ENCODE assay signal across 21 cellular contexts in the genomic region with DNA sequence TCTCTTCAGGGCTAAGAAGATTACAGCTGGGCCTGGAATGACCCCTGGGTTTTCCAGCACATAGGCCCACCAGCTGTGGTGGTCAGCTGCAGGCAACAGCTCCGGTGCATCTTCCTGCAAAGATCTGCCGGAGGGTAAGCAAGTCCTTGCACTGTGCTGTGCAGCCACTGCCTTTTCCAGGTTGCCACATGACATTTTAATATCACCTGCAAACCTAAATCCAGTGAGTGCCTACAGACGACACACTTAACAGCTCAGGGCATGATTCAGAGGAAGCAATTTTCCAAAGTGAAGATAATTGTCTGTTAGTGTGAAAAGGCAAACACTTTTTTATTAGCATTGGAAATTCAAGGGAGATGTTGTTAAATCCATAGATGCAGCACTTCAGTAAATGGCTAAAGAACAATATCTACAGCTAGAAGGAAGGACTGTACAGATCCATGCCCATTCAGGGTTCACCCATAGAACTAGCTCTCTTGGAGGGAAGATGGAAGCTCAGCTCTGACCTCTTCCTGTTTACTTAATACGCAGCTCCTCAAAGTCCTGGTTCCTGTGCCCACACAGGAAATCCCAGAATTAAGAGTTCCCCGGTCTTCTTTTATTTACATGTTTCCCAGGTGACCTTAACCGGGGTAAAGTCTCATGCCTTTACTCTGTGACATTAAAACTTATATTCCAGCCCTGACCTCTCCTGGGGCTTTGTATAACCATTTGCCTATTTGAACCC. TPM values are rescaled to one million over a fixed set of nuclear protein-coding genes. Genes with fewer than 3 reads are reported as not detected.
DNase-seq lines count a peak whose midpoint lies in the region; FAIRE-seq and TF ChIP-seq lines count a peak whose summit lies in the region.
"Had no signal": no experiment of that assay in that cellular context is flagged by ENCODE, and none has a peak within 500 bp of the region (broad histone marks: within the 10 kb centered on the region; RNA-seq: fewer than 3 reads in every experiment).

No MANE protein-coding gene starts in this region.

- H3K4me3 Mint-ChIP-seq in CD14-positive monocyte, result peak overlapping the region in 1 of 2 donors; percentile 69
- no peak overlapping the region for H3K4me3 Mint-ChIP-seq in activated T-cell treated with anti-CD3 and anti-CD28 coated beads, Interleukin-2, amount 50 U/mL, for 24 hours
- H3K4me3 Mint-ChIP-seq: activated CD4-positive, alpha-beta T cell treated with anti-CD3 and anti-CD28 coated beads for 36 hours; CD8-positive, alpha-beta memory T cell; endodermal cell; natural killer cell treated with Interleukin-12 subunit alpha and Interleukin-12 subunit beta and Interleukin-15 and Interleukin-18, amount 100 ng/mL, for 72 hours had no signal

- H3K36me3 ChIP-seq in sigmoid colon (no peaks in the 10 kb centered on the region), kidney (ENCODE audit: control insufficient read depth in 1 of 2, insufficient read depth in 2 of 2, low read length in 2 of 2) (no peaks in the 10 kb centered on the region)
- H3K36me3 ChIP-seq: SJSA1, vagina had no signal

- peaks cover 23% of the 10 kb centered on the region for H3K4me1 Mint-ChIP-seq in CD14-positive monocyte
- H3K4me1 Mint-ChIP-seq in activated T-cell treated with anti-CD3 and anti-CD28 coated beads, Interleukin-2, amount 50 U/mL, for 24 hours (ENCODE audit: low read depth), result peaks cover 15% of the 10 kb centered on the region
- H3K4me1 Mint-ChIP-seq: endodermal cell had no signal

- TF ChIP-seq POLR2A in sigmoid colon (IDR thresholded peaks at IDR 0.05), result no peak

- no peak for TF ChIP-seq EP300 in sigmoid colon (IDR thresholded peaks at IDR 0.05)

- H3K27me3 ChIP-seq in sigmoid colon, result no peaks in the 10 kb centered on the region
- H3K27me3 ChIP-seq: SJSA1, vagina had no signal

- TF ChIP-seq CTCF in CD14-positive monocyte (IDR thresholded peaks at IDR 0.05), result no peak
- TF ChIP-seq CTCF in sigmoid colon (IDR thresholded peaks at IDR 0.05), result no peak
- no peak for TF ChIP-seq CTCF in kidney (IDR thresholded peaks at IDR 0.05; ENCODE audit: borderline replicate concordance, extremely low read depth, insufficient read depth)

- no peak overlapping the region for H3K27ac ChIP-seq in sigmoid colon
- no peak overlapping the region for H3K27ac ChIP-seq in kidney (ENCODE audit: low read depth in 2 of 2, low read length in 2 of 2)
- H3K27ac ChIP-seq: SJSA1, vagina had no signal

- H3K27me3 Mint-ChIP-seq in CD14-positive monocyte (ENCODE audit: low read depth in 3 of 3), result peaks cover 0 to 5% (median 1%) of the 10 kb centered on the region in 3 donors
- H3K27me3 Mint-ChIP-seq in activated T-cell treated with anti-CD3 and anti-CD28 coated beads, Interleukin-2, amount 50 U/mL, for 24 hours, result peaks cover 2% of the 10 kb centered on the region

- H3K9me3 ChIP-seq in sigmoid colon, result no peaks in the 10 kb centered on the region
- no peaks in the 10 kb centered on the region for H3K9me3 ChIP-seq in kidney (ENCODE audit: control insufficient read depth in 1 of 2, low read length in 2 of 2)
- H3K9me3 ChIP-seq: SJSA1, vagina had no signal

- no peaks in the 10 kb centered on the region for H3K36me3 Mint-ChIP-seq in CD14-positive monocyte
- no peaks in the 10 kb centered on the region for H3K36me3 Mint-ChIP-seq in activated T-cell treated with anti-CD3 and anti-CD28 coated beads, Interleukin-2, amount 50 U/mL, for 24 hours (ENCODE audit: low read depth)
- H3K36me3 Mint-ChIP-seq: CD8-positive, alpha-beta memory T cell; natural killer cell treated with Interleukin-12 subunit alpha and Interleukin-12 subunit beta and Interleukin-15 and Interleukin-18, amount 100 ng/mL, for 72 hours had no signal

- peak overlapping the region; percentile 84 to 94 (median 88) for H3K27ac Mint-ChIP-seq in CD14-positive monocyte
- H3K27ac Mint-ChIP-seq in activated T-cell treated with anti-CD3 and anti-CD28 coated beads, Interleukin-2, amount 50 U/mL, for 24 hours, result no peak overlapping the region
- H3K27ac Mint-ChIP-seq: activated CD4-positive, alpha-beta T cell treated with anti-CD3 and anti-CD28 coated beads for 36 hours; CD8-positive, alpha-beta memory T cell; endodermal cell; natural killer cell treated with Interleukin-12 subunit alpha and Interleukin-12 subunit beta and Interleukin-15 and Interleukin-18, amount 100 ng/mL, for 72 hours; progenitor cell of endocrine pancreas had no signal

- intact Hi-C loops in CD14-positive monocyte (cut with micrococcal nuclease), result loop anchor here (5.0 to 10.0 kb wide), 3 partner anchors 48 to 120 kb away; partner anchors contain the start of gene TMEM9B (in 1 of the 2)
- intact Hi-C loops in sigmoid colon (cut with DNase I), result loop anchor here (5.0 kb wide), 1 partner anchor 75 kb away; the partner anchor contains the start of gene SCUBE2
- intact Hi-C loops in kidney (cut with DNase I), result loop anchor here (10.0 kb wide), 1 partner anchor 118 kb away; no protein-coding TSS in a partner anchor

- peak; percentile 18 for FAIRE-seq in GM19239 (lab: Jason Lieb, UNC)
- FAIRE-seq in kidney (lab: Jason Lieb, UNC), result no peak
- FAIRE-seq: astrocyte, islet of Langerhans had no signal

- H3K9me3 Mint-ChIP-seq in CD14-positive monocyte, result peaks cover 0 to 4% (median 2%) of the 10 kb centered on the region in 7 donors
- H3K9me3 Mint-ChIP-seq in activated T-cell treated with anti-CD3 and anti-CD28 coated beads, Interleukin-2, amount 50 U/mL, for 24 hours, result no peaks in the 10 kb centered on the region
- H3K9me3 Mint-ChIP-seq: endodermal cell; natural killer cell treated with Interleukin-12 subunit alpha and Interleukin-12 subunit beta and Interleukin-15 and Interleukin-18, amount 100 ng/mL, for 72 hours had no signal

- H3K9ac ChIP-seq in kidney (ENCODE audit: low read length in 2 of 2), result no peak overlapping the region

- WGBS in sigmoid colon, 2 donors, result 66 to 73% methylated on average over 6 of the region's 6 CpGs

- DNase-seq in CD14-positive monocyte (ENCODE audit: low spot score) (no peak), GM19239 (ENCODE audit: insufficient read length, low spot score) (no peak), NCI-H82 (lab: John Stamatoyannopoulos, UW) (peak; percentile 74), dermis microvascular lymphatic vessel endothelial cell (ENCODE audit: low read depth in 2 of 2) (peak; percentile 1 to 61), sigmoid colon (no peak), DMS79 treated with DMSO at 0.1 percent for 48 hours (lab: John Stamatoyannopoulos, UW) (no peak), kidney (no peak)
- DNase-seq in activated T-cell treated with anti-CD3 and anti-CD28 coated beads, Interleukin-2, amount 50 U/mL, for 24 hours, result no peak
- DNase-seq: activated CD4-positive, alpha-beta T cell treated with anti-CD3 and anti-CD28 coated beads for 36 hours; activated CD8-positive, alpha-beta memory T cell treated with anti-CD3 and anti-CD28 coated beads, Interleukin-2, amount 50 U/mL, for 48 hours; CD8-positive, alpha-beta memory T cell; endodermal cell; mesendoderm; NCI-H187; stimulated activated CD4-positive, alpha-beta T cell treated with anti-CD3 and anti-CD28 coated beads, Interleukin-4, amount 100 ng/mL, for 4 hours had no signal

- peaks cover 0 to 26% (median 12%) of the 10 kb centered on the region in 4 donors for H3K4me1 ChIP-seq in sigmoid colon
- H3K4me1 ChIP-seq in kidney (ENCODE audit: control insufficient read depth in 1 of 2, insufficient read depth in 1 of 2, low read depth in 1 of 2, low read length in 2 of 2), result peaks cover 0 to 4% of the 10 kb centered on the region in 2 donors
- H3K4me1 ChIP-seq: SJSA1 had no signal

- no peak overlapping the region for H3K4me3 ChIP-seq in sigmoid colon
- H3K4me3 ChIP-seq in kidney (ENCODE audit: low read length in 2 of 2), result no peak overlapping the region
- H3K4me3 ChIP-seq: SJSA1, vagina had no signal

RNA-seq across cellular contexts. Expression of gene NRIP3, which starts 13.3 kb away (rescaled TPM):
- polyA plus RNA-seq in CD14-positive monocyte (1 to 10 TPM in 1 of 2 donors, under 1 TPM in 1; 0.28 to 1.0 TPM), sigmoid colon (under 1 TPM in 2 of 3 donors, not detected in 1; under 0.01 to 0.61 TPM), kidney (ENCODE audit: insufficient read depth, low read depth, low replicate concordance) (1.1 TPM)
- total RNA-seq in dermis microvascular lymphatic vessel endothelial cell (0.63 and 1.2 TPM in 2 replicates), sigmoid colon (1 to 10 TPM; 2.3 to 5.3 (median 3.6) TPM), kidney (1.6 TPM)

RNA-seq across cellular contexts. Expression of gene TMEM9B, which starts 52.8 kb away (rescaled TPM):
- polyA plus RNA-seq in CD14-positive monocyte, result 100 to 1,000 TPM; 141 to 149 TPM
- 26.3 and 30.6 TPM in 2 replicates for total RNA-seq in dermis microvascular lymphatic vessel endothelial cell
- 10 to 100 TPM; 13.3 to 24.3 (median 20.1) TPM for total RNA-seq in sigmoid colon
- 10 to 100 TPM; 48.3 to 58.9 (median 49.8) TPM for polyA plus RNA-seq in sigmoid colon
- 64.4 TPM for total RNA-seq in kidney
- polyA plus RNA-seq in kidney (ENCODE audit: insufficient read depth, low read depth, low replicate concordance), result 73.0 TPM

Comparison
In these comparisons a context has a peak if more than half of its experiments do, and no peak if none do; other contexts are left out.
1. DNase-seq: peak in NCI-H82 (single experiment) and dermis microvascular lymphatic vessel endothelial cell (2 of 2); none in CD14-positive monocyte (single experiment), GM19239 (single experiment), sigmoid colon (single experiment), activated T-cell treated with anti-CD3 and anti-CD28 coated beads, Interleukin-2, amount 50 U/mL, for 24 hours (single experiment), DMS79 treated with DMSO at 0.1 percent for 48 hours (single experiment) and kidney (single experiment).